In the genomic region with DNA sequence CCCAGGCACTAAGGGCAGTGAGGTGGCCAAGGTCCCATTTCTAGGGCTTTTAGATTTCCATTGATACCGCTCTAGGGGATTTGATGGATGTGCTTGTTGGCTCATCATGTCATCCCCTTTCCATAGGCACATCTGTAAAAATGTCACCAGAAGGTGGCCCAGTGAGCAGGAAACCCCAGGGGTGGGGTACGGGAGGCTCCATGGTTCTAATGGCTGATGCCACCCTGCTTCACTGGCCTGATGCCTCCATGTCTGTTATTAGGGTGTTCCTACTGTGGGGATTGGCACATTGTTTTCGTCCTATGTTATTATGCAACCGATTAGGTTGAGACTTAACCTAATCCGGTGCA, we compare ENCODE assay signal across 7 cellular contexts. TPM values are rescaled to one million over a fixed set of nuclear protein-coding genes. Genes with fewer than 3 reads are reported as not detected.
"Had no signal": no experiment of that assay in that cellular context is flagged by ENCODE, and none has a peak within 500 bp of the region (broad histone marks: within the 10 kb centered on the region; RNA-seq: fewer than 3 reads in every experiment).

No MANE protein-coding gene starts in this region.

RNA-seq across cellular contexts. Expression of gene TERB2, which starts 32.4 kb away (rescaled TPM):
- total RNA-seq: HT-29, IMR-90, M059J, PC-9, Peyer's patch, Right ventricle myocardium superior, SJSA1 had no signal
- polyA plus RNA-seq: IMR-90 had no signal
